ENCODE assay signal across 1 cellular context in the genomic region with DNA sequence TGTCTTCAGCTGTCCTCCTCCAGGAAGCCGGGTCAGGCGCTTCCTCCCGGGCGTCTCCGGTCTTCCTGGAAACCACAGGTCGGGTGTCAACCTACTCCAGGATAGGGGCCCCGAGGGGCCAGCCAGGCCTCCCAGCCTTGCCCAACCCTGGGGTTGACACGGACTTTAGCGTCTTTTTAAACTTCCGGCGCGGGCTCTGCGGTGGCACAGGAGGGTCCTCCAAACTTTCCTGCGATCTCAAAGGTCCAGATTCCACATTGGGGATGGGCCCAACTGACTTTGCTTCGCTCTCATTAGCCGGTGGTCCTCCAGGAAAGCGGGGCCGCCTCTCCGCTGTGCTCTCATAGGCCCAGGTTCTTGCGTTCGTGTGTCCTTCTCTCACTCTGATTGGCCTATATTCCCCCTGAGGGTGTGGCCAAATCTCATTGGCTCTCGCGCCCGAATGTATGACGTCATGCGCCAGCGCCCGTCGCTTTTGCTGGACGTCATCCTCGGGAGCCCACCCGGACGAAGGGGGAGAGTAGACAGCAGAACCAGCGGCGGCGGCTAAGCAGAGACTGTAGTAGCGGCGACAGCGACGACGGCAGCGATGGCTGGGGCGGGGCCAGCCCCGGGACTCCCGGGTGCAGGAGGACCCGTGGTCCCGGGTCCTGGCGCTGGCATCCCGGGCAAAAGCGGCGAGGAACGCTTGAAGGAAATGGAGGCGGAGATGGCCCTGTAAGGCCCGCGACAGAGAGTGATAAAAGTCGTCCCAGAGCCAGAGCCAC.
TF ChIP-seq lines count a peak whose summit lies in the region.

A gene with protein sequence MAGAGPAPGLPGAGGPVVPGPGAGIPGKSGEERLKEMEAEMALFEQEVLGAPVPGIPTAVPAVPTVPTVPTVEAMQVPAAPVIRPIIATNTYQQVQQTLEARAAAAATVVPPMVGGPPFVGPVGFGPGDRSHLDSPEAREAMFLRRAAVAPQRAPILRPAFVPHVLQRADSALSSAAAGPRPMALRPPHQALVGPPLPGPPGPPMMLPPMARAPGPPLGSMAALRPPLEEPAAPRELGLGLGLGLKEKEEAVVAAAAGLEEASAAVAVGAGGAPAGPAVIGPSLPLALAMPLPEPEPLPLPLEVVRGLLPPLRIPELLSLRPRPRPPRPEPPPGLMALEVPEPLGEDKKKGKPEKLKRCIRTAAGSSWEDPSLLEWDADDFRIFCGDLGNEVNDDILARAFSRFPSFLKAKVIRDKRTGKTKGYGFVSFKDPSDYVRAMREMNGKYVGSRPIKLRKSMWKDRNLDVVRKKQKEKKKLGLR (plus strand): TSS at position 472 of the 767 bp plus-strand sequence. CDS start 118 bp downstream, at position 590.

TF ChIP-seq in HEK293, 187 proteins besides CTCF, POLR2A, EP300 and RAD21 (continued from another document and continues in another):
- TF ChIP-seq, protein P1, sequence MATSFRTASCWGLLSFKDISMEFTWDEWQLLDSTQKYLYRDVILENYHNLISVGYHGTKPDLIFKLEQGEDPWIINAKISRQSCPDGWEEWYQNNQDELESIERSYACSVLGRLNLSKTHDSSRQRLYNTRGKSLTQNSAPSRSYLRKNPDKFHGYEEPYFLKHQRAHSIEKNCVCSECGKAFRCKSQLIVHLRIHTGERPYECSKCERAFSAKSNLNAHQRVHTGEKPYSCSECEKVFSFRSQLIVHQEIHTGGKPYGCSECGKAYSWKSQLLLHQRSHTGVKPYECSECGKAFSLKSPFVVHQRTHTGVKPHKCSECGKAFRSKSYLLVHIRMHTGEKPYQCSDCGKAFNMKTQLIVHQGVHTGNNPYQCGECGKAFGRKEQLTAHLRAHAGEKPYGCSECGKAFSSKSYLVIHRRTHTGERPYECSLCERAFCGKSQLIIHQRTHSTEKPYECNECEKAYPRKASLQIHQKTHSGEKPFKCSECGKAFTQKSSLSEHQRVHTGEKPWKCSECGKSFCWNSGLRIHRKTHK (tag by site-specific recombination; IDR thresholded peaks at IDR 0.05): no peak
- TF ChIP-seq, protein P2, sequence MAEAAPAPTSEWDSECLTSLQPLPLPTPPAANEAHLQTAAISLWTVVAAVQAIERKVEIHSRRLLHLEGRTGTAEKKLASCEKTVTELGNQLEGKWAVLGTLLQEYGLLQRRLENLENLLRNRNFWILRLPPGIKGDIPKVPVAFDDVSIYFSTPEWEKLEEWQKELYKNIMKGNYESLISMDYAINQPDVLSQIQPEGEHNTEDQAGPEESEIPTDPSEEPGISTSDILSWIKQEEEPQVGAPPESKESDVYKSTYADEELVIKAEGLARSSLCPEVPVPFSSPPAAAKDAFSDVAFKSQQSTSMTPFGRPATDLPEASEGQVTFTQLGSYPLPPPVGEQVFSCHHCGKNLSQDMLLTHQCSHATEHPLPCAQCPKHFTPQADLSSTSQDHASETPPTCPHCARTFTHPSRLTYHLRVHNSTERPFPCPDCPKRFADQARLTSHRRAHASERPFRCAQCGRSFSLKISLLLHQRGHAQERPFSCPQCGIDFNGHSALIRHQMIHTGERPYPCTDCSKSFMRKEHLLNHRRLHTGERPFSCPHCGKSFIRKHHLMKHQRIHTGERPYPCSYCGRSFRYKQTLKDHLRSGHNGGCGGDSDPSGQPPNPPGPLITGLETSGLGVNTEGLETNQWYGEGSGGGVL (tag by site-specific recombination; IDR thresholded peaks at IDR 0.05): no peak
- TF ChIP-seq HOXC10 (CRISPR knock-in tag; IDR thresholded peaks at IDR 0.05) (no peak), ZNF768 (tag by site-specific recombination; IDR thresholded peaks at IDR 0.05) (no peak), ZNF292 (tag by site-specific recombination; IDR thresholded peaks at IDR 0.05; ENCODE audit: borderline replicate concordance, low read depth) (no peak), ZNF133 (tag by site-specific recombination; IDR thresholded peaks at IDR 0.05) (no peak), ZNF529 (tag by site-specific recombination; IDR thresholded peaks at IDR 0.05; ENCODE audit: insufficient replicate concordance) (no peak), ZNF530 (tag by site-specific recombination; IDR thresholded peaks at IDR 0.05; ENCODE audit: low read depth) (no peak), ZNF324 (tag by site-specific recombination; IDR thresholded peaks at IDR 0.05) (peak; percentile 98), ZNF132 (tag by site-specific recombination; IDR thresholded peaks at IDR 0.05; ENCODE audit: borderline replicate concordance) (no peak), KLF16 (tag by site-specific recombination; IDR thresholded peaks at IDR 0.05) (peak; percentile 96), PRDM1 (tag by site-specific recombination; IDR thresholded peaks at IDR 0.05) (peak; percentile 66; the same call in 1 of the 2 replicates), ZBTB20 (tag by site-specific recombination; IDR thresholded peaks at IDR 0.05) (peak; percentile 79), ZNF354C (tag by site-specific recombination; IDR thresholded peaks at IDR 0.05; ENCODE audit: borderline replicate concordance, low read depth) (no peak), KLF10 (tag by site-specific recombination; IDR thresholded peaks at IDR 0.05) (peak; percentile 83; the same call in 1 of the 2 replicates), ZNF664 (tag by site-specific recombination; IDR thresholded peaks at IDR 0.05) (no peak), BCL11A (tag by site-specific recombination; IDR thresholded peaks at IDR 0.05; ENCODE audit: low read depth) (no peak), ZNF747 (tag by site-specific recombination; IDR thresholded peaks at IDR 0.05) (no peak), ZNF626 (tag by site-specific recombination; IDR thresholded peaks at IDR 0.05) (no peak), YY1 (tag by site-specific recombination; IDR thresholded peaks at IDR 0.05) (peak; percentile 80), ZNF501 (tag by site-specific recombination; IDR thresholded peaks at IDR 0.05) (peak; percentile 96), ZNF585B (tag by site-specific recombination; IDR thresholded peaks at IDR 0.05) (no peak), ZIC2 (tag by site-specific recombination; IDR thresholded peaks at IDR 0.05) (peak; percentile 45; the same call in 1 of the 2 replicates), ZNF157 (tag by site-specific recombination; IDR thresholded peaks at IDR 0.05) (no peak), ZNF404 (tag by site-specific recombination; IDR thresholded peaks at IDR 0.05) (no peak), ZBTB8A (tag by site-specific recombination; IDR thresholded peaks at IDR 0.05) (peak; percentile 91), ZNF837 (tag by site-specific recombination; IDR thresholded peaks at IDR 0.05) (no peak), ZNF701 (tag by site-specific recombination; IDR thresholded peaks at IDR 0.05) (no peak), ZNF777 (tag by site-specific recombination; IDR thresholded peaks at IDR 0.05; ENCODE audit: borderline replicate concordance) (peak; percentile 96), ZNF426 (tag by site-specific recombination; IDR thresholded peaks at IDR 0.05) (no peak), ZNF2 (tag by site-specific recombination; IDR thresholded peaks at IDR 0.05) (peak; percentile 96), HOXD13 (CRISPR knock-in tag; IDR thresholded peaks at IDR 0.05; ENCODE audit: borderline replicate concordance) (no peak), ZNF112 (tag by site-specific recombination; IDR thresholded peaks at IDR 0.05) (no peak), ZNF792 (tag by site-specific recombination; IDR thresholded peaks at IDR 0.05) (0 out of 2 replicates have a peak, but pooled peaks have one; percentile 66), KLF7 (tag by site-specific recombination; IDR thresholded peaks at IDR 0.05; ENCODE audit: borderline replicate concordance) (peak; percentile 97), ZNF335 (tag by site-specific recombination; conservative IDR thresholded peaks at IDR 0.05) (peak; percentile 99), ZNF596 (tag by site-specific recombination; IDR thresholded peaks at IDR 0.05) (no peak), KLF9 (tag by site-specific recombination; IDR thresholded peaks at IDR 0.05; ENCODE audit: low read depth) (peak; percentile 72)
- TF ChIP-seq, protein P3, sequence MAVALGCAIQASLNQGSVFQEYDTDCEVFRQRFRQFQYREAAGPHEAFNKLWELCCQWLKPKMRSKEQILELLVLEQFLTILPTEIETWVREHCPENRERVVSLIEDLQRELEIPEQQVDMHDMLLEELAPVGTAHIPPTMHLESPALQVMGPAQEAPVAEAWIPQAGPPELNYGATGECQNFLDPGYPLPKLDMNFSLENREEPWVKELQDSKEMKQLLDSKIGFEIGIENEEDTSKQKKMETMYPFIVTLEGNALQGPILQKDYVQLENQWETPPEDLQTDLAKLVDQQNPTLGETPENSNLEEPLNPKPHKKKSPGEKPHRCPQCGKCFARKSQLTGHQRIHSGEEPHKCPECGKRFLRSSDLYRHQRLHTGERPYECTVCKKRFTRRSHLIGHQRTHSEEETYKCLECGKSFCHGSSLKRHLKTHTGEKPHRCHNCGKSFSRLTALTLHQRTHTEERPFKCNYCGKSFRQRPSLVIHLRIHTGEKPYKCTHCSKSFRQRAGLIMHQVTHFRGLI (tag by site-specific recombination; IDR thresholded peaks at IDR 0.05): peak; percentile 99
- TF ChIP-seq, protein P4, sequence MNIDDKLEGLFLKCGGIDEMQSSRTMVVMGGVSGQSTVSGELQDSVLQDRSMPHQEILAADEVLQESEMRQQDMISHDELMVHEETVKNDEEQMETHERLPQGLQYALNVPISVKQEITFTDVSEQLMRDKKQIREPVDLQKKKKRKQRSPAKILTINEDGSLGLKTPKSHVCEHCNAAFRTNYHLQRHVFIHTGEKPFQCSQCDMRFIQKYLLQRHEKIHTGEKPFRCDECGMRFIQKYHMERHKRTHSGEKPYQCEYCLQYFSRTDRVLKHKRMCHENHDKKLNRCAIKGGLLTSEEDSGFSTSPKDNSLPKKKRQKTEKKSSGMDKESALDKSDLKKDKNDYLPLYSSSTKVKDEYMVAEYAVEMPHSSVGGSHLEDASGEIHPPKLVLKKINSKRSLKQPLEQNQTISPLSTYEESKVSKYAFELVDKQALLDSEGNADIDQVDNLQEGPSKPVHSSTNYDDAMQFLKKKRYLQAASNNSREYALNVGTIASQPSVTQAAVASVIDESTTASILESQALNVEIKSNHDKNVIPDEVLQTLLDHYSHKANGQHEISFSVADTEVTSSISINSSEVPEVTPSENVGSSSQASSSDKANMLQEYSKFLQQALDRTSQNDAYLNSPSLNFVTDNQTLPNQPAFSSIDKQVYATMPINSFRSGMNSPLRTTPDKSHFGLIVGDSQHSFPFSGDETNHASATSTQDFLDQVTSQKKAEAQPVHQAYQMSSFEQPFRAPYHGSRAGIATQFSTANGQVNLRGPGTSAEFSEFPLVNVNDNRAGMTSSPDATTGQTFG (tag by site-specific recombination; IDR thresholded peaks at IDR 0.05; ENCODE audit: borderline replicate concordance): peak; percentile 89; the same call in 1 of the 2 replicates
- TF ChIP-seq, protein P5, sequence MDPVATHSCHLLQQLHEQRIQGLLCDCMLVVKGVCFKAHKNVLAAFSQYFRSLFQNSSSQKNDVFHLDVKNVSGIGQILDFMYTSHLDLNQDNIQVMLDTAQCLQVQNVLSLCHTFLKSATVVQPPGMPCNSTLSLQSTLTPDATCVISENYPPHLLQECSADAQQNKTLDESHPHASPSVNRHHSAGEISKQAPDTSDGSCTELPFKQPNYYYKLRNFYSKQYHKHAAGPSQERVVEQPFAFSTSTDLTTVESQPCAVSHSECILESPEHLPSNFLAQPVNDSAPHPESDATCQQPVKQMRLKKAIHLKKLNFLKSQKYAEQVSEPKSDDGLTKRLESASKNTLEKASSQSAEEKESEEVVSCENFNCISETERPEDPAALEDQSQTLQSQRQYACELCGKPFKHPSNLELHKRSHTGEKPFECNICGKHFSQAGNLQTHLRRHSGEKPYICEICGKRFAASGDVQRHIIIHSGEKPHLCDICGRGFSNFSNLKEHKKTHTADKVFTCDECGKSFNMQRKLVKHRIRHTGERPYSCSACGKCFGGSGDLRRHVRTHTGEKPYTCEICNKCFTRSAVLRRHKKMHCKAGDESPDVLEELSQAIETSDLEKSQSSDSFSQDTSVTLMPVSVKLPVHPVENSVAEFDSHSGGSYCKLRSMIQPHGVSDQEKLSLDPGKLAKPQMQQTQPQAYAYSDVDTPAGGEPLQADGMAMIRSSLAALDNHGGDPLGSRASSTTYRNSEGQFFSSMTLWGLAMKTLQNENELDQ (tag by site-specific recombination; IDR thresholded peaks at IDR 0.05; ENCODE audit: low read depth): no peak
- TF ChIP-seq, protein P6, sequence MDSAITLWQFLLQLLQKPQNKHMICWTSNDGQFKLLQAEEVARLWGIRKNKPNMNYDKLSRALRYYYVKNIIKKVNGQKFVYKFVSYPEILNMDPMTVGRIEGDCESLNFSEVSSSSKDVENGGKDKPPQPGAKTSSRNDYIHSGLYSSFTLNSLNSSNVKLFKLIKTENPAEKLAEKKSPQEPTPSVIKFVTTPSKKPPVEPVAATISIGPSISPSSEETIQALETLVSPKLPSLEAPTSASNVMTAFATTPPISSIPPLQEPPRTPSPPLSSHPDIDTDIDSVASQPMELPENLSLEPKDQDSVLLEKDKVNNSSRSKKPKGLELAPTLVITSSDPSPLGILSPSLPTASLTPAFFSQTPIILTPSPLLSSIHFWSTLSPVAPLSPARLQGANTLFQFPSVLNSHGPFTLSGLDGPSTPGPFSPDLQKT (IDR thresholded peaks at IDR 0.05; ENCODE audit: borderline replicate concordance, low read depth, low read length): no peak
- TF ChIP-seq, protein P7, sequence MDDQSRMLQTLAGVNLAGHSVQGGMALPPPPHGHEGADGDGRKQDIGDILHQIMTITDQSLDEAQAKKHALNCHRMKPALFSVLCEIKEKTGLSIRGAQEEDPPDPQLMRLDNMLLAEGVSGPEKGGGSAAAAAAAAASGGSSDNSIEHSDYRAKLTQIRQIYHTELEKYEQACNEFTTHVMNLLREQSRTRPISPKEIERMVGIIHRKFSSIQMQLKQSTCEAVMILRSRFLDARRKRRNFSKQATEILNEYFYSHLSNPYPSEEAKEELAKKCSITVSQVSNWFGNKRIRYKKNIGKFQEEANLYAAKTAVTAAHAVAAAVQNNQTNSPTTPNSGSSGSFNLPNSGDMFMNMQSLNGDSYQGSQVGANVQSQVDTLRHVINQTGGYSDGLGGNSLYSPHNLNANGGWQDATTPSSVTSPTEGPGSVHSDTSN (CRISPR knock-in tag; IDR thresholded peaks at IDR 0.05): peak; percentile 70
- TF ChIP-seq, protein P8, sequence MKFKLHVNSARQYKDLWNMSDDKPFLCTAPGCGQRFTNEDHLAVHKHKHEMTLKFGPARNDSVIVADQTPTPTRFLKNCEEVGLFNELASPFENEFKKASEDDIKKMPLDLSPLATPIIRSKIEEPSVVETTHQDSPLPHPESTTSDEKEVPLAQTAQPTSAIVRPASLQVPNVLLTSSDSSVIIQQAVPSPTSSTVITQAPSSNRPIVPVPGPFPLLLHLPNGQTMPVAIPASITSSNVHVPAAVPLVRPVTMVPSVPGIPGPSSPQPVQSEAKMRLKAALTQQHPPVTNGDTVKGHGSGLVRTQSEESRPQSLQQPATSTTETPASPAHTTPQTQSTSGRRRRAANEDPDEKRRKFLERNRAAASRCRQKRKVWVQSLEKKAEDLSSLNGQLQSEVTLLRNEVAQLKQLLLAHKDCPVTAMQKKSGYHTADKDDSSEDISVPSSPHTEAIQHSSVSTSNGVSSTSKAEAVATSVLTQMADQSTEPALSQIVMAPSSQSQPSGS (tag by site-specific recombination; IDR thresholded peaks at IDR 0.05; ENCODE audit: low read depth): peak; percentile 100
